2 cellular contexts compared by ENCODE assay signal in the genomic region with DNA sequence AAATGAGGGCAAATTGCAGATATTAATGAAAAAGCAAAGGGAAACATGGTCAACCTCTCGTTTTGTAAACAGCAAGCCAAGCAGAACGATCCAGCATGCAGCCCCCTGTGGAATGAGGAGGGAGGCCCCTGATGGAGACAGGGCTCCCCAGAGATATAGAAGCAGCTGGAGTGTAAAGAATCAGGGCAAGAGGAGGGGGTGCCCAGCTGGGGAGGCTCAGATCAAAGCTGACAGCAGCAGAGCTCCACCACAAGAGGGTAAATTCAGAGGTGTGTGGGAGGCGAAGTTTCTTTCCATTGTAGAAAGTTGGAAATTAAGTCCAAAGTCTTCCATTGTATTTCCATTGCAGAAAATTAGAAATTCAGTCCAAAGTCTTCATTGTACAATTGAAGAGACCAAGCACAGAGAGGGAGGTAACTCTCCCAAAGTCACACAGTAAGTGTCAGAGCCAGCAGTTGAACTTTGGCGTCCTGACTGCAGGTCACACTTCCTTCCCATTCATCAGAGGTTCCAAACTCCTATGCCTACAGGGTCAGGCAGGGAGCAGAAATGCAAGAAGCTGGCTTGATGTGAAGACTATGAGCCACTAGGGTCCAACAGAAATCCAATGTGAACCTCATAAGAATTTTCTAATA.
TF ChIP-seq lines count a peak whose summit lies in the region.

No MANE protein-coding gene starts in this region.

TF ChIP-seq in HepG2, 621 proteins besides CTCF, POLR2A, EP300 and RAD21:
- TF ChIP-seq ZBTB4 (CRISPR knock-in tag; IDR thresholded peaks at IDR 0.05; ENCODE audit: borderline replicate concordance), result no peak
- peak; percentile 83; the same call in 1 of the 2 replicates for TF ChIP-seq ZNF768 (CRISPR knock-in tag; IDR thresholded peaks at IDR 0.05)

TF ChIP-seq in GM12878, 131 proteins besides CTCF, POLR2A, EP300 and RAD21:
- TF ChIP-seq TCF12 (IDR thresholded peaks at IDR 0.05; ENCODE audit: low read depth, low read length) (peak; percentile 61; the same call in 1 of the 2 replicates), SMARCA5 (IDR thresholded peaks at IDR 0.05) (peak; percentile 64; the same call in 1 of the 2 replicates), IKZF1 (conservative IDR thresholded peaks at IDR 0.05) (peak; percentile 43), DPF2 (IDR thresholded peaks at IDR 0.05) (0 out of 2 replicates have a peak, but pooled peaks have one; percentile 26), MEF2A (IDR thresholded peaks at IDR 0.05; ENCODE audit: insufficient read depth, low read depth, low read length) (no peak), IKZF2 (IDR thresholded peaks at IDR 0.05) (peak in 1 of 2 experiments; percentile 55; a peak in 2 of 4 replicates), MEF2B (IDR thresholded peaks at IDR 0.05; ENCODE audit: partially characterized antibody, poor library complexity, severe bottlenecking) (peak; percentile 43), SREBF1 (IDR thresholded peaks at IDR 0.05; ENCODE audit: low read length) (no peak)
TF ChIP-seq in GM12878: peak in this region for 6.
